Comparison of ENCODE assay signal across 12 cellular contexts in genomic region chr5:107501965-107502691, GRCh38.
DNase-seq lines count a peak whose midpoint lies in the region; ATAC-seq, FAIRE-seq and TF ChIP-seq lines count a peak whose summit lies in the region.
"Had no signal": no experiment of that assay in that cellular context is flagged by ENCODE, and none has a peak within 500 bp of the region (broad histone marks: within the 10 kb centered on the region; RNA-seq: fewer than 3 reads in every experiment).

No MANE protein-coding gene starts in this region.

- H4K20me1 ChIP-seq in H9 (ENCODE audit: control insufficient read depth, insufficient read depth, insufficient read length) = no peaks in the 10 kb centered on the region
- H4K20me1 ChIP-seq in SK-N-SH (ENCODE audit: insufficient read depth) = no peaks in the 10 kb centered on the region

- ATAC-seq in left colon (no peak), GM19023 (IDR thresholded peaks at IDR 0.05; ENCODE audit: unreplicated experiment) (no peak), left ventricle myocardium superior (no peak)

- POLR2A ChIA-PET in AG04449 (lab: Yijun Ruan, JAX) = no interaction called here
- POLR2A ChIA-PET in SK-N-SH (lab: Yijun Ruan, JAX) = interaction anchor here (1.0 to 2.7 kb wide), 7 partner anchors 8 to 289 kb away, joined by 3 to 10 read pairs (median 4); no protein-coding TSS in a partner anchor

- no peak overlapping the region for H3K4ac ChIP-seq in H9 (ENCODE audit: low read depth, low read length)

- H2AK5ac ChIP-seq in H9 (ENCODE audit: insufficient read length, low read length) = no peak overlapping the region

- H3K79me2 ChIP-seq in H9 (ENCODE audit: insufficient read depth, low read length) = no peaks in the 10 kb centered on the region
- H3K79me2 ChIP-seq in SK-N-SH (ENCODE audit: insufficient read depth) = peaks cover 4% of the 10 kb centered on the region; the same call in 1 of the 2 replicates

- H3K79me1 ChIP-seq in H9 (ENCODE audit: insufficient read depth, low read depth, low read length, poor library complexity, severe bottlenecking) = no peaks in the 10 kb centered on the region

- no CpG with 5 or more reads among the region's 17 CpGs for WGBS in H9 (ENCODE audit: extremely low coverage, insufficient read length, low lambda C conversion rate)
- 24% methylated on average over 17 of the region's 17 CpGs for WGBS in SK-N-SH (ENCODE audit: low lambda C conversion rate)

- H2BK120ac ChIP-seq in H9 (ENCODE audit: low read depth, low read length, poor library complexity, severe bottlenecking) = peak overlapping the region; percentile 23

- TF ChIP-seq EP300 in SK-N-SH (IDR thresholded peaks at IDR 0.05; ENCODE audit: borderline replicate concordance in 1 of 2, low read depth in 1 of 2, low read length in 1 of 2) = 0 out of 4 replicates have a peak, but pooled peaks of 1 of the 2 experiments have one; percentile 20

- no peak overlapping the region for H4K8ac ChIP-seq in H9 (replicated peaks; ENCODE audit: insufficient read length, low read depth, low read length)

- peak overlapping the region; percentile 70 for H3T11ph ChIP-seq in H9 (ENCODE audit: low read length)

- no peaks in the 10 kb centered on the region for H3K27me3 Mint-ChIP-seq in H9 (ENCODE audit: low read depth)

- FAIRE-seq in RCC 7860 (lab: Jason Lieb, UNC) = no peak
- FAIRE-seq: colon had no signal

- no peak overlapping the region for H2BK12ac ChIP-seq in H9 (ENCODE audit: insufficient read length, low read depth, low read length)

- H3F3A ChIP-seq in SK-N-SH (replicated peaks; ENCODE audit: insufficient read depth) = peaks cover 3% of the 10 kb centered on the region

- H3K9me3 Mint-ChIP-seq in H9 = no peaks in the 10 kb centered on the region

- no peak overlapping the region for H2BK20ac ChIP-seq in H9 (ENCODE audit: low read depth, low read length, poor library complexity, severe bottlenecking)

- no peaks in the 10 kb centered on the region for H3K9me3 ChIP-seq in H9 (ENCODE audit: control insufficient read depth, low read depth, low read length)
- no peaks in the 10 kb centered on the region for H3K9me3 ChIP-seq in SK-N-SH
- H3K9me3 ChIP-seq: Caco-2, thyroid gland had no signal

- H3K23me2 ChIP-seq in H9 (ENCODE audit: insufficient read length, low read depth, low read length, poor library complexity, severe bottlenecking) = no peaks in the 10 kb centered on the region

- TF ChIP-seq CTCF in AG04449 (IDR thresholded peaks at IDR 0.05; ENCODE audit: insufficient read depth, low read length, missing control alignments) (no peak), H9 (conservative IDR thresholded peaks at IDR 0.05) (no peak), SK-N-SH (IDR thresholded peaks at IDR 0.05) (no peak), fibroblast of villous mesenchyme (IDR thresholded peaks at IDR 0.05; ENCODE audit: insufficient read depth, low read depth, low read length) (no peak)

- H3K27me3 ChIP-seq in H9 (ENCODE audit: insufficient read depth, low read length) (no peaks in the 10 kb centered on the region), SK-N-SH (ENCODE audit: insufficient read depth) (no peaks in the 10 kb centered on the region)
- H3K27me3 ChIP-seq: thyroid gland had no signal

- no peak overlapping the region for H4K5ac ChIP-seq in H9 (ENCODE audit: insufficient read length, low read depth, low read length)

- intact Hi-C loops in left colon (cut with DNase I, micrococcal nuclease) = no loop called here
- intact Hi-C loops in left ventricle myocardium superior (cut with micrococcal nuclease) = no loop called here

- H3K27ac ChIP-seq in H9 (ENCODE audit: insufficient read length, low read depth, low read length) = no peak overlapping the region
- peak overlapping the region; percentile 61 to 97 for H3K27ac ChIP-seq in SK-N-SH (ENCODE audit: low read depth in 2 of 2, low read length in 1 of 2)
- H3K27ac ChIP-seq: thyroid gland had no signal

- H2AFZ ChIP-seq in H9 (ENCODE audit: low read length) (no peak overlapping the region), SK-N-SH (ENCODE audit: low read depth) (peak overlapping the region; percentile 82)

- H3K36me3 Mint-ChIP-seq in H9 (ENCODE audit: insufficient read depth in 1 of 3, low read depth in 3 of 3) = no peaks in the 10 kb centered on the region

- no peak overlapping the region for H3K56ac ChIP-seq in H9 (ENCODE audit: insufficient read length, low read depth, low read length)

- DNase-seq in AG04449 (ENCODE audit: low read depth, low spot score) = no peak
- no peak for DNase-seq in H9
- peak; percentile 39 for DNase-seq in SK-N-SH
- DNase-seq in fibroblast of villous mesenchyme (ENCODE audit: low read depth) = peak; percentile 53
- no peak for DNase-seq in RCC 7860 (ENCODE audit: low spot score)
- DNase-seq in left colon = no peak
- no peak for DNase-seq in left ventricle myocardium superior
- DNase-seq: Caco-2, occipital lobe, thyroid gland had no signal

- H3K27ac Mint-ChIP-seq in H9 = peak overlapping the region in 2 of 3 experiments; percentile 3 to 46; a peak in 4 of 7 replicates

- H3K4me3 Mint-ChIP-seq in H9 = no peak overlapping the region

- H3K9ac ChIP-seq in H9 (ENCODE audit: extremely low read depth, insufficient read length, low read length) (no peak overlapping the region), SK-N-SH (peak overlapping the region; percentile 50; the same call in 1 of the 2 replicates)

- no peak for TF ChIP-seq RAD21 in SK-N-SH (IDR thresholded peaks at IDR 0.05; ENCODE audit: low read length)

- no peak overlapping the region for H3K4me2 ChIP-seq in H9 (ENCODE audit: insufficient read depth, insufficient read length, low read length)
- H3K4me2 ChIP-seq in SK-N-SH = peak overlapping the region; percentile 78

- CTCF ChIA-PET in AG04449 (lab: Yijun Ruan, JAX) (no interaction called here), SK-N-SH (lab: Yijun Ruan, JAX) (interaction anchor here (0.6 to 3.7 kb wide), 6 partner anchors 10 to 297 kb away, joined by 3 to 20 read pairs (median 5); no protein-coding TSS in a partner anchor)

- H3K14ac ChIP-seq in H9 (ENCODE audit: insufficient read depth, low read length) = no peak overlapping the region

- no peaks in the 10 kb centered on the region for H3K9me2 ChIP-seq in SK-N-SH

- H2BK15ac ChIP-seq in H9 (ENCODE audit: low read depth, low read length) = no peak overlapping the region

- H4K91ac ChIP-seq in H9 (ENCODE audit: insufficient read length, low read depth, low read length) = no peak overlapping the region

- peak overlapping the region; percentile 21 for H3K4me3 ChIP-seq in AG04449 (ENCODE audit: low read depth, low read length)
- H3K4me3 ChIP-seq in SK-N-SH (ENCODE audit: low read depth in 2 of 2, low read length in 1 of 2) = peak overlapping the region; percentile 45 to 63
- peak overlapping the region; percentile 24 for H3K4me3 ChIP-seq in fibroblast of villous mesenchyme (ENCODE audit: low read depth, low read length)
- H3K4me3 ChIP-seq: thyroid gland had no signal

- H2BK5ac ChIP-seq in H9 (ENCODE audit: insufficient read length, low read length) = no peak overlapping the region

- H3K4me1 Mint-ChIP-seq in H9 = peaks cover 73 to 80% of the 10 kb centered on the region in 2 experiments

- H3K18ac ChIP-seq in H9 (ENCODE audit: insufficient read length, low read depth, low read length) = no peak overlapping the region

- H3K36me3 ChIP-seq in SK-N-SH (replicated peaks in 1 of 2; ENCODE audit: control insufficient read depth in 1 of 2, insufficient read depth in 2 of 2, low read length in 1 of 2) = no peaks in the 10 kb centered on the region
- H3K36me3 ChIP-seq: thyroid gland had no signal

- H3K23ac ChIP-seq in H9 (ENCODE audit: insufficient read length, low read depth, low read length) = no peak overlapping the region

- peaks cover 16% of the 10 kb centered on the region for H3K4me1 ChIP-seq in H9 (ENCODE audit: insufficient read depth, low read length)
- H3K4me1 ChIP-seq in SK-N-SH (ENCODE audit: control insufficient read depth in 1 of 2, insufficient read depth in 2 of 2, low read depth in 1 of 2, low read length in 1 of 2) = peaks cover 11 to 33% of the 10 kb centered on the region in 2 experiments; a peak in 3 of 4 replicates
- H3K4me1 ChIP-seq: thyroid gland had no signal

TF ChIP-seq in SK-N-SH, 30 proteins besides CTCF, POLR2A, EP300 and RAD21 (continues in another document):
- TF ChIP-seq RCOR1 (IDR thresholded peaks at IDR 0.05; ENCODE audit: low read length) (no peak; the same call in 1 of the 2 replicates), GABPA (IDR thresholded peaks at IDR 0.05; ENCODE audit: low read depth) (peak; percentile 59), RXRA (IDR thresholded peaks at IDR 0.05; ENCODE audit: borderline replicate concordance, low read depth) (no peak), MXI1 (IDR thresholded peaks at IDR 0.05; ENCODE audit: low read depth, low read length) (peak; percentile 82; the same call in 1 of the 2 replicates), FOXM1 (IDR thresholded peaks at IDR 0.05; ENCODE audit: low read depth) (no peak), IRF3 (IDR thresholded peaks at IDR 0.05; ENCODE audit: low read depth, low read length) (no peak), ELF1 (IDR thresholded peaks at IDR 0.05) (no peak; the same call in 1 of the 2 replicates), TCF12 (IDR thresholded peaks at IDR 0.05) (peak; percentile 26; the same call in 1 of the 2 replicates), FOSL2 (IDR thresholded peaks at IDR 0.05; ENCODE audit: borderline replicate concordance, low read depth) (peak; percentile 63; the same call in 1 of the 2 replicates), SIN3A (IDR thresholded peaks at IDR 0.05; ENCODE audit: borderline replicate concordance, low read depth, low read length) (no peak; the same call in 1 of the 2 replicates), TAF1 (IDR thresholded peaks at IDR 0.05; ENCODE audit: borderline replicate concordance, low read depth, low read length) (no peak; the same call in 1 of the 2 replicates)

Comparison
In these comparisons a context has a peak if more than half of its experiments do, and no peak if none do; other contexts are left out.
1. DNase-seq: peak in SK-N-SH (single experiment) and fibroblast of villous mesenchyme (single experiment); none in AG04449 (single experiment), H9 (single experiment), RCC 7860 (single experiment), left colon (0 of 2) and left ventricle myocardium superior (single experiment).
2. Peak in every context shown above with its lines, with median percentiles within 50 percentile points of each other: H3K4me3 ChIP-seq.